33 cellular contexts compared by ENCODE assay signal in the genomic region with DNA sequence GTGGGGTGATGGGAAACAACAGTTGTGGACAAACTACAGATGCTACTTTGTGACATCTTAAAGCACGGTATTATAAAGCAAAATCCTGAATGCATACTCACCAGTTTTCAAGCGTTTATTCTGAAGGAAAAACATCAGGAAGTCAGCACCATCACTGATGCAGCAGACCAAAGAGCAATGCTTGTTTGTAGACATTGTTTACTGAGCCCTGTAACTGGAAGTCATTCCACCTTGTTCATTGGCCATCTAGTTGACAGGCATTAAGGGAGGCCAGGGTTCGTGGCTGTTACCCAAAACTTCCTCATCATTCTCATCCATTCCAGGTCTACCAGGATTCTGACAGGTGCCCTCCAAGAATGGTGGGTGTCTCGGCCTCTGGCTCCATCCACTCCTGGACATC.
"Had no signal": no experiment of that assay in that cellular context is flagged by ENCODE, and none has a peak within 500 bp of the region (broad histone marks: within the 10 kb centered on the region; RNA-seq: fewer than 3 reads in every experiment).

No MANE protein-coding gene starts in this region.

- H3K4me1 ChIP-seq: adrenal gland, ascending aorta, body of pancreas, breast epithelium had no signal

- ATAC-seq: activated naive CD4-positive, alpha-beta T cell treated with anti-CD3 and anti-CD28 coated beads, Interleukin-2, amount 50 U/mL, for 72 hours; activated naive CD8-positive, alpha-beta T cell treated with anti-CD3 and anti-CD28 coated beads, Interleukin-2, amount 50 U/mL, for 24 hours; activated T-cell treated with anti-CD3 and anti-CD28 coated beads, Interleukin-2, amount 50 U/mL, for 4 hours; activated T-cell treated with anti-CD3 and anti-CD28 coated beads, Interleukin-2, amount 50 U/mL, for 72 hours; activated T-helper 17 cell treated with anti-CD3 and anti-CD28 coated beads, Interleukin-2, amount 50 U/mL, for 72 hours; body of pancreas had no signal

- DNase-seq: activated effector memory CD4-positive, alpha-beta T cell treated with anti-CD3 and anti-CD28 coated beads, Interleukin-2, amount 50 U/mL, for 16 hours; activated effector memory CD4-positive, alpha-beta T cell treated with Interleukin-2 at 50 U/mL for 16 hours; activated gamma-delta T cell; activated gamma-delta T cell treated with Interleukin-2 at 50 U/mL for 16 hours; activated naive CD4-positive, alpha-beta T cell; activated naive CD4-positive, alpha-beta T cell treated with anti-CD3 and anti-CD28 coated beads for 36 hours; activated naive CD4-positive, alpha-beta T cell treated with anti-CD3 and anti-CD28 coated beads, Interleukin-2, amount 10 ng/mL, durations not matched to agents 7 days and 5 days; activated naive CD4-positive, alpha-beta T cell treated with anti-CD3 and anti-CD28 coated beads, Interleukin-2, amount 50 U/mL, for 16 hours; activated naive CD4-positive, alpha-beta T cell treated with Interleukin-2 at 50 U/mL for 16 hours; activated naive CD8-positive, alpha-beta T cell treated with anti-CD3 and anti-CD28 coated beads for 36 hours; activated naive CD8-positive, alpha-beta T cell treated with anti-CD3 and anti-CD28 coated beads, Interleukin-2, amount 10 ng/mL, durations not matched to agents 7 days and 5 days; activated naive CD8-positive, alpha-beta T cell treated with anti-CD3 and anti-CD28 coated beads, Interleukin-2, amount 50 U/mL, for 24 hours; activated T-cell treated with anti-CD3 and anti-CD28 coated beads, Interleukin-2, amount 50 U/mL, for 1 hour; activated T-cell treated with anti-CD3 and anti-CD28 coated beads, Interleukin-2, amount 50 U/mL, for 24 hours; activated T-cell treated with anti-CD3 and anti-CD28 coated beads, Interleukin-2, amount 50 U/mL, for 4 hours; activated T-cell treated with anti-CD3 and anti-CD28 coated beads, Interleukin-2, amount 50 U/mL, for 48 hours; activated T-cell treated with anti-CD3 and anti-CD28 coated beads, Interleukin-2, amount 50 U/mL, for 72 hours; adrenal gland; amniotic stem cell; amygdala; anterior cingulate cortex; aorta; body of pancreas; brain microvascular endothelial cell; caudate nucleus; central memory CD4-positive, alpha-beta T cell; cerebellar nuclear complex had no signal

- H3K27me3 ChIP-seq: adrenal gland, ascending aorta, body of pancreas, brain microvascular endothelial cell, breast epithelium, cardiac muscle cell had no signal

- H3K4me3 ChIP-seq: adrenal gland, ascending aorta, body of pancreas, breast epithelium, cardiac muscle cell had no signal

- H3K9me3 ChIP-seq: adrenal gland, body of pancreas had no signal

- H3K36me3 ChIP-seq: adrenal gland, ascending aorta, brain microvascular endothelial cell, breast epithelium, cardiac muscle cell had no signal

- FAIRE-seq: astrocyte had no signal

- H3K27ac ChIP-seq: adrenal gland, ascending aorta, body of pancreas, brain microvascular endothelial cell, breast epithelium, cardiac muscle cell had no signal
